In genomic region chr14:93120952-93121834, GRCh38 we compare ENCODE assay signal across 16 cellular contexts. TPM values are rescaled to one million over a fixed set of nuclear protein-coding genes. Genes with fewer than 3 reads are reported as not detected.
A peak's percentile ranks its signal among the peaks of the same experiment; 100 is the strongest.
DNase-seq lines count a peak whose midpoint lies in the region; ATAC-seq, FAIRE-seq and TF ChIP-seq lines count a peak whose summit lies in the region.
"Had no signal": no experiment of that assay in that cellular context is flagged by ENCODE, and none has a peak within 500 bp of the region (broad histone marks: within the 10 kb centered on the region; RNA-seq: fewer than 3 reads in every experiment).

No MANE protein-coding gene starts in this region.

- H4K8ac ChIP-seq in H1 (ENCODE audit: extremely low read depth, insufficient read depth, low read length): no peak overlapping the region

- no peak overlapping the region for H4K91ac ChIP-seq in H1 (replicated peaks; ENCODE audit: insufficient read length, low read length)

- WGBS in H1 (ENCODE audit: extremely low coverage in 1 of 2, insufficient coverage in 1 of 2, insufficient read length in 1 of 2, insufficient replicate concordance in 2 of 2, low coverage in 1 of 2, low lambda C conversion rate in 2 of 2, missing lambda C conversion rate in 1 of 2), 2 experiments: 94% methylated on average over 6 of the region's 6 CpGs; no CpG with 5 or more reads in 1 of the 2 experiments

- POLR2A ChIA-PET in H1 (lab: Charles Lee; ENCODE audit: partially characterized antibody): no interaction called here

- no peaks in the 10 kb centered on the region for H3K79me2 ChIP-seq in H1 (ENCODE audit: control insufficient read depth in 1 of 2, insufficient read depth in 2 of 2, low read length in 2 of 2)

- H2BK120ac ChIP-seq in H1 (replicated peaks; ENCODE audit: low read depth, low read length): no peak overlapping the region

- H3K36me3 ChIP-seq in H1 (ENCODE audit: control insufficient read depth in 2 of 4, insufficient read depth in 4 of 4, low read length in 3 of 4): no peaks in the 10 kb centered on the region

- H2AK5ac ChIP-seq in H1 (ENCODE audit: low read depth, low read length): no peak overlapping the region

- no peak overlapping the region for H2BK12ac ChIP-seq in H1 (ENCODE audit: low read depth, low read length)

- H3K4me1 Mint-ChIP-seq in stimulated activated memory B cell treated with anti-CD40 and anti-IgM and Interleukin-4, amounts not matched to agents 10 μg/mL and 1 μg/mL and 100 μg/mL, for 72 hours: peaks cover 12% of the 10 kb centered on the region
- peaks cover 6 to 9% of the 10 kb centered on the region in 2 donors for H3K4me1 Mint-ChIP-seq in effector memory CD8-positive, alpha-beta T cell (ENCODE audit: low read depth in 2 of 2)

- CTCF ChIA-PET in H1 (lab: Charles Lee; ENCODE audit: partially characterized antibody): interaction anchor here (0.7 to 2.1 kb wide), 9 partner anchors 8 to 169 kb away, joined by 3 to 11 read pairs (median 4); no protein-coding TSS in a partner anchor

- H3K36me3 Mint-ChIP-seq in stimulated activated memory B cell treated with anti-CD40 and anti-IgM and Interleukin-4, amounts not matched to agents 10 μg/mL and 1 μg/mL and 100 μg/mL, for 72 hours: no peaks in the 10 kb centered on the region
- H3K36me3 Mint-ChIP-seq in effector memory CD8-positive, alpha-beta T cell (ENCODE audit: insufficient read depth): peaks cover 9% of the 10 kb centered on the region

- H3K27ac ChIP-seq in H1 (ENCODE audit: low read depth, low read length): no peak overlapping the region
- H3K27ac ChIP-seq: C4-2B, SK-N-MC had no signal

- H3K14ac ChIP-seq in H1 (ENCODE audit: insufficient read length): no peak overlapping the region

- H2BK5ac ChIP-seq in H1 (ENCODE audit: low read depth, low read length): no peak overlapping the region

- H3K4me2 ChIP-seq in H1 (ENCODE audit: insufficient read depth in 1 of 2, low read depth in 2 of 2, low read length in 2 of 2): no peak overlapping the region

- peaks cover 2% of the 10 kb centered on the region for H3K9me3 Mint-ChIP-seq in stimulated activated memory B cell treated with anti-CD40 and anti-IgM and Interleukin-4, amounts not matched to agents 10 μg/mL and 1 μg/mL and 100 μg/mL, for 72 hours
- H3K9me3 Mint-ChIP-seq in effector memory CD8-positive, alpha-beta T cell: no peaks in the 10 kb centered on the region

- no peak overlapping the region for H3K23ac ChIP-seq in H1 (ENCODE audit: insufficient read length)

- peak; percentile 21 for DNase-seq in NCI-H2171 treated with DMSO at 0.1 percent for 48 hours (lab: John Stamatoyannopoulos, UW)
- no peak for DNase-seq in NCI-H2171 (lab: John Stamatoyannopoulos, UW)
- DNase-seq in NCI-H510A treated with DMSO at 0.1 percent for 48 hours (lab: John Stamatoyannopoulos, UW): peak; percentile 48
- DNase-seq in H1 (ENCODE audit: low read depth in 1 of 2, low spot score in 2 of 2): no peak
- no peak for DNase-seq in activated effector memory CD4-positive, alpha-beta T cell treated with Interleukin-2 at 50 U/mL for 16 hours
- no peak for DNase-seq in effector memory CD8-positive, alpha-beta T cell
- DNase-seq: Caco-2, NCI-H187, NCI-H526 treated with DMSO at 0.1 percent for 48 hours had no signal

- ATAC-seq in stimulated activated memory B cell treated with anti-CD40 and anti-IgM and Interleukin-4, amounts not matched to agents 10 μg/mL and 1 μg/mL and 100 μg/mL, for 72 hours: no peak
- ATAC-seq in GM21825 (IDR thresholded peaks at IDR 0.05; ENCODE audit: unreplicated experiment): no peak
- no peak for ATAC-seq in effector memory CD8-positive, alpha-beta T cell (replicated peaks)
- ATAC-seq: HCT116, Right ventricle myocardium inferior had no signal

- H2BK15ac ChIP-seq in H1 (ENCODE audit: low read length): no peak overlapping the region

- no peak for TF ChIP-seq RAD21 in H1 (IDR thresholded peaks at IDR 0.05 in 1 of 2, conservative IDR thresholded peaks at IDR 0.05 in 1 of 2; ENCODE audit: low read depth in 2 of 2, low read length in 2 of 2)

- H3K4me3 Mint-ChIP-seq in stimulated activated memory B cell treated with anti-CD40 and anti-IgM and Interleukin-4, amounts not matched to agents 10 μg/mL and 1 μg/mL and 100 μg/mL, for 72 hours: no peak overlapping the region
- no peak overlapping the region for H3K4me3 Mint-ChIP-seq in effector memory CD8-positive, alpha-beta T cell

- no peak overlapping the region for H2BK20ac ChIP-seq in H1 (ENCODE audit: low read length)

- H3K23me2 ChIP-seq in H1 (ENCODE audit: low read depth, low read length): no peaks in the 10 kb centered on the region; the same call in 1 of the 2 replicates

- H2AFZ ChIP-seq in H1 (ENCODE audit: low read length): no peak overlapping the region

- TF ChIP-seq CTCF in H1 (IDR thresholded peaks at IDR 0.05; ENCODE audit: control extremely low read depth in 1 of 3, insufficient read depth in 1 of 3, low read depth in 1 of 3, low read length in 3 of 3): no peak

- no peaks in the 10 kb centered on the region for H3K9me3 ChIP-seq in H1 (ENCODE audit: insufficient read depth in 2 of 2, low read depth in 1 of 2, low read length in 1 of 2)
- H3K9me3 ChIP-seq: Caco-2 had no signal

- no peak for TF ChIP-seq POLR2A in H1 (IDR thresholded peaks at IDR 0.05; ENCODE audit: control extremely low read depth in 1 of 2, low read depth in 2 of 2, low read length in 2 of 2)

- no peak for TF ChIP-seq EP300 in H1 (IDR thresholded peaks at IDR 0.05; ENCODE audit: borderline replicate concordance in 1 of 2, low read depth in 2 of 2, low read length in 2 of 2)

- H3K27ac Mint-ChIP-seq in stimulated activated memory B cell treated with anti-CD40 and anti-IgM and Interleukin-4, amounts not matched to agents 10 μg/mL and 1 μg/mL and 100 μg/mL, for 72 hours: peak overlapping the region; percentile 4
- H3K27ac Mint-ChIP-seq in effector memory CD8-positive, alpha-beta T cell: no peak overlapping the region

- H4K20me1 ChIP-seq in H1 (replicated peaks in 1 of 2; ENCODE audit: control insufficient read depth in 1 of 2, insufficient read depth in 2 of 2, low read length in 2 of 2): no peaks in the 10 kb centered on the region

- H3K9ac ChIP-seq in H1 (replicated peaks in 1 of 4; ENCODE audit: extremely low read depth in 1 of 4, low read depth in 3 of 4, low read length in 3 of 4): no peak overlapping the region

- H4K5ac ChIP-seq in H1 (ENCODE audit: insufficient read length, low read depth, low read length): no peak overlapping the region

- H3K79me1 ChIP-seq in H1 (ENCODE audit: low read depth, low read length): no peaks in the 10 kb centered on the region

- no peaks in the 10 kb centered on the region for H3K27me3 ChIP-seq in H1 (replicated peaks in 1 of 4; ENCODE audit: control insufficient read depth in 3 of 4, extremely low read depth in 1 of 4, insufficient read depth in 3 of 4, low read length in 3 of 4)

- H3K4ac ChIP-seq in H1 (replicated peaks; ENCODE audit: insufficient read length, low read depth, low read length): no peak overlapping the region

- H3K4me1 ChIP-seq in H1 (replicated peaks in 1 of 4; ENCODE audit: control insufficient read depth in 3 of 4, insufficient read depth in 4 of 4, low read length in 3 of 4): peaks cover 0 to 4% (median 3%) of the 10 kb centered on the region in 4 experiments; a peak in 3 of 7 replicates
- H3K4me1 ChIP-seq: Caco-2 had no signal

- H3K4me3 ChIP-seq in H1 (ENCODE audit: extremely low read depth in 1 of 4, insufficient read depth in 2 of 4, low read depth in 3 of 4, low read length in 4 of 4): no peak overlapping the region
- H3K4me3 ChIP-seq: SK-N-MC had no signal

- no peak for FAIRE-seq in H1 (lab: Jason Lieb, UNC)
- FAIRE-seq: GM18507 had no signal

- no peak overlapping the region for H3K18ac ChIP-seq in H1 (ENCODE audit: extremely low read depth, low read length)

- no peak overlapping the region for H3K56ac ChIP-seq in H1 (replicated peaks; ENCODE audit: insufficient read length, low read depth, low read length)

- no peaks in the 10 kb centered on the region for H3K27me3 Mint-ChIP-seq in stimulated activated memory B cell treated with anti-CD40 and anti-IgM and Interleukin-4, amounts not matched to agents 10 μg/mL and 1 μg/mL and 100 μg/mL, for 72 hours
- H3K27me3 Mint-ChIP-seq in effector memory CD8-positive, alpha-beta T cell: no peaks in the 10 kb centered on the region

TF ChIP-seq in H1, 55 proteins besides CTCF, POLR2A, EP300 and RAD21 (continues in another document):
- TF ChIP-seq MAX (IDR thresholded peaks at IDR 0.05) (peak; percentile 62), CBX8 (IDR thresholded peaks at IDR 0.05; ENCODE audit: borderline replicate concordance, low read depth, low read length) (no peak), TCF12 (IDR thresholded peaks at IDR 0.05; ENCODE audit: low read depth, low read length) (no peak), E2F6 (IDR thresholded peaks at IDR 0.05) (peak; percentile 54; the same call in 1 of the 2 replicates), SIRT6 (IDR thresholded peaks at IDR 0.05; ENCODE audit: low read length) (no peak), KDM4A (IDR thresholded peaks at IDR 0.05; ENCODE audit: low read depth, low read length, severe bottlenecking) (no peak), BRCA1 (IDR thresholded peaks at IDR 0.05; ENCODE audit: low read depth, low read length) (no peak), SIX5 (IDR thresholded peaks at IDR 0.05; ENCODE audit: low read depth, low read length) (no peak)

RNA-seq across cellular contexts. Expression of gene ITPK1, which starts 5.5 kb away (rescaled TPM):
- total RNA-seq in H1 (2021; fragmentation: NEBNext Ultra II Directional; extraction: Animal tissue kit (Norgen Biotek cat#: 25700)): 143 and 148 TPM in 2 replicates
- polyA plus RNA-seq in H1 (2011; rRNA removed): 108 and 114 TPM in 2 replicates
- 87.6 TPM for polyA plus RNA-seq in H1 (2011; cell fraction: cytosol; rRNA removed)
- polyA plus RNA-seq in H1 (2011; cell fraction: nucleus; rRNA removed): 123 TPM
- polyA plus RNA-seq in H1 (2012, experiment 1 of 2): 86.3 to 118 TPM (median 110 TPM) in 4 replicates
- polyA plus RNA-seq in H1 (2012, experiment 2 of 2): 103 TPM
- 62.3 TPM for polyA plus RNA-seq in H1 (2013, experiment 1 of 2)
- 61.5 TPM for polyA plus RNA-seq in H1 (2013, experiment 2 of 2)
- 278 and 326 TPM in 2 replicates for polyA minus RNA-seq in H1 (2011; rRNA and poly(A)+ RNA removed)
- 85.3 TPM for polyA minus RNA-seq in H1 (2011; cell fraction: cytosol; rRNA and poly(A)+ RNA removed)
- 55.2 TPM for polyA minus RNA-seq in H1 (2011; cell fraction: nucleus; rRNA and poly(A)+ RNA removed)

Comparison
In these comparisons a context has a peak if more than half of its experiments do, and no peak if none do; other contexts are left out.
1. DNase-seq: peak in NCI-H2171 treated with DMSO at 0.1 percent for 48 hours (single experiment) and NCI-H510A treated with DMSO at 0.1 percent for 48 hours (single experiment); none in NCI-H2171 (single experiment), H1 (0 of 2), activated effector memory CD4-positive, alpha-beta T cell treated with Interleukin-2 at 50 U/mL for 16 hours (single experiment) and effector memory CD8-positive, alpha-beta T cell (0 of 3).